ENCODE assay signal across 14 cellular contexts in genomic region chr10:73079779-73080178, GRCh38. TPM values are rescaled to one million over a fixed set of nuclear protein-coding genes. Genes with fewer than 3 reads are reported as not detected.
DNase-seq lines count a peak whose midpoint lies in the region; ATAC-seq, FAIRE-seq and TF ChIP-seq lines count a peak whose summit lies in the region.
"Had no signal": no experiment of that assay in that cellular context is flagged by ENCODE, and none has a peak within 500 bp of the region (broad histone marks: within the 10 kb centered on the region; RNA-seq: fewer than 3 reads in every experiment).

No MANE protein-coding gene starts in this region.

- in situ Hi-C loops in gastrocnemius medialis (cut with MboI; ENCODE audit: low sequenced_read_pairs in 4 of 4) = no loop called here

- no peaks in the 10 kb centered on the region for H3K27me3 ChIP-seq in GM06990 (replicated peaks; ENCODE audit: control insufficient read depth, insufficient read depth, low read length)
- H3K27me3 ChIP-seq in gastrocnemius medialis = no peaks in the 10 kb centered on the region
- H3K27me3 ChIP-seq: tibial artery had no signal

- H3K27ac ChIP-seq in gastrocnemius medialis = no peak overlapping the region
- H3K27ac ChIP-seq: SK-N-MC, tibial artery, VCaP had no signal

- intact Hi-C loops in gastrocnemius medialis (cut with DNase I; ENCODE audit: low total_unique reads) = no loop called here

- no peak overlapping the region for H3K4me3 ChIP-seq in GM06990 (replicated peaks; ENCODE audit: low read depth, low read length)
- no peak overlapping the region for H3K4me3 ChIP-seq in gastrocnemius medialis
- H3K4me3 ChIP-seq: SK-N-MC, tibial artery had no signal

- ATAC-seq in GM19025 (IDR thresholded peaks at IDR 0.05; ENCODE audit: low read depth, unreplicated experiment) (peak; percentile 75), HG03442 (IDR thresholded peaks at IDR 0.05; ENCODE audit: unreplicated experiment) (peak; percentile 34), gastrocnemius medialis (no peak)

- peaks cover 42 to 46% of the 10 kb centered on the region in 2 donors for H3K4me1 ChIP-seq in gastrocnemius medialis

- H3K9me3 ChIP-seq in gastrocnemius medialis = no peaks in the 10 kb centered on the region
- H3K9me3 ChIP-seq: tibial artery had no signal

- no peak for TF ChIP-seq POLR2A in H54 (IDR thresholded peaks at IDR 0.05; ENCODE audit: low read depth, low read length)
- no peak for TF ChIP-seq POLR2A in gastrocnemius medialis (IDR thresholded peaks at IDR 0.05)

- DNase-seq in GM06990 (ENCODE audit: extremely low read depth, insufficient read length) = peak; percentile 29
- no peak for DNase-seq in H54 (ENCODE audit: insufficient read length, low spot score)
- no peak for DNase-seq in EL
- no peak for DNase-seq in UCSD-AML1 (lab: John Stamatoyannopoulos, UW; ENCODE audit: unreplicated experiment)
- no peak for DNase-seq in amygdala (lab: John Stamatoyannopoulos, UW)
- DNase-seq in gastrocnemius medialis = no peak
- DNase-seq: GF-D8, NCI-H1092, tibial artery had no signal

- TF ChIP-seq CTCF in GM06990 (IDR thresholded peaks at IDR 0.05; ENCODE audit: insufficient read depth, low read length, poor library complexity, severe bottlenecking) (no peak), gastrocnemius medialis (IDR thresholded peaks at IDR 0.05 in 4 of 5, conservative IDR thresholded peaks at IDR 0.05 in 1 of 5) (no peak)

- no peaks in the 10 kb centered on the region for H3K36me3 ChIP-seq in GM06990 (ENCODE audit: control insufficient read depth, insufficient read depth, low read length)
- H3K36me3 ChIP-seq in gastrocnemius medialis = peaks cover 0 to 8% of the 10 kb centered on the region in 2 donors
- H3K36me3 ChIP-seq: tibial artery had no signal

- peak; percentile 30 for FAIRE-seq in H54 (lab: Jason Lieb, UNC)
- FAIRE-seq: keratinocyte had no signal

RNA-seq across cellular contexts. Expression of gene P4HA1, which starts 16.9 kb away (rescaled TPM):
- 100 to 1,000 TPM in 3 of 4 donors, 10 to 100 TPM in 1; 65.3 to 348 (median 217) TPM for total RNA-seq in gastrocnemius medialis

RNA-seq across cellular contexts. Expression of gene NUDT13, which starts 30.5 kb away (rescaled TPM):
- 1 to 10 TPM; 1.7 to 5.3 (median 2.0) TPM for total RNA-seq in gastrocnemius medialis

Comparison
In these comparisons a context has a peak if more than half of its experiments do, and no peak if none do; other contexts are left out.
1. ATAC-seq: peak in GM19025 (single experiment) and HG03442 (single experiment); none in gastrocnemius medialis (0 of 2).